13 cellular contexts compared by ENCODE assay signal in the genomic region with DNA sequence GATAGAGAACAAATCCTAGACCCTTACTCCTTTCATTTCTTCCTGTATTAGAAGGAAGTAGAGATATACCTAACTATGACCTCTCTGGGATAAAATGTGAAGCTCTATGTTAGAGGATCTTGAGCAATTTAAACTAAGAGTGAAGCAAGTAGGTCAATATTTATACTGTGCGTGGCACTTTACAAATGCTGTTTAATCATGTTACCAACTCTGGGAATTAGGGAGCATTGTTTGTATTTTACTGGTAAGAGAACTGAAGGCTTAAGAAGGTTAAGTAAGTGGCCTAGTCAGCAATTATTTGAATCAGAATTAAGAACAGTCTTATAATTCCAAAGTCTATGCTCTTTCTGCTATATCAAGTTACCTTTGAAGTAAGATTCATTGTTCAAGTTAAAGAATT. TPM values are rescaled to one million over a fixed set of nuclear protein-coding genes. Genes with fewer than 3 reads are reported as not detected.
DNase-seq lines count a peak whose midpoint lies in the region; ATAC-seq, FAIRE-seq and TF ChIP-seq lines count a peak whose summit lies in the region.
"Had no signal": no experiment of that assay in that cellular context is flagged by ENCODE, and none has a peak within 500 bp of the region (broad histone marks: within the 10 kb centered on the region; RNA-seq: fewer than 3 reads in every experiment).

No MANE protein-coding gene starts in this region.

- in situ Hi-C loops in gastrocnemius medialis (cut with MboI; ENCODE audit: low sequenced_read_pairs in 4 of 4): no loop called here

- H3K36me3 ChIP-seq in ascending aorta: no peaks in the 10 kb centered on the region
- no peaks in the 10 kb centered on the region for H3K36me3 ChIP-seq in gastrocnemius medialis
- H3K36me3 ChIP-seq: SJSA1 had no signal

- ATAC-seq in T-helper 17 cell: no peak
- no peak for ATAC-seq in gastrocnemius medialis
- ATAC-seq: mucosa of descending colon had no signal

- no peak for TF ChIP-seq POLR2A in H54 (IDR thresholded peaks at IDR 0.05; ENCODE audit: low read depth, low read length)
- TF ChIP-seq POLR2A in gastrocnemius medialis (IDR thresholded peaks at IDR 0.05): no peak

- peak; percentile 38 for FAIRE-seq in H54 (lab: Jason Lieb, UNC)

- no peak overlapping the region for H3K4me3 ChIP-seq in fibroblast of mammary gland (ENCODE audit: control insufficient read depth, low read depth, low read length)
- H3K4me3 ChIP-seq in ascending aorta: no peak overlapping the region
- no peak overlapping the region for H3K4me3 ChIP-seq in foreskin fibroblast (ENCODE audit: low read depth in 1 of 2, low read length in 2 of 2)
- no peak overlapping the region for H3K4me3 ChIP-seq in gastrocnemius medialis
- H3K4me3 ChIP-seq: mucosa of descending colon, SJSA1 had no signal

- peaks cover 6% of the 10 kb centered on the region for H3K4me1 Mint-ChIP-seq in T-helper 17 cell
- H3K4me1 Mint-ChIP-seq in activated T-helper 1 cell treated with anti-CD3 and anti-CD28 coated beads, Interleukin-12 subunit alpha, Interleukin-12 subunit beta, Interleukin-2, Interleukin-4 antibody, amounts not matched to agents 30 ng/mL and 10 ng/mL and 1 ng/mL, durations not matched to agents 14 hours and 24 hours and 36 hours (ENCODE audit: low read depth): peaks cover 13% of the 10 kb centered on the region

- H3K4me1 ChIP-seq in ascending aorta: no peaks in the 10 kb centered on the region
- H3K4me1 ChIP-seq in gastrocnemius medialis: no peaks in the 10 kb centered on the region

- H3K4me3 Mint-ChIP-seq in T-helper 17 cell: no peak overlapping the region
- H3K4me3 Mint-ChIP-seq in activated T-helper 1 cell treated with anti-CD3 and anti-CD28 coated beads, Interleukin-12 subunit alpha, Interleukin-12 subunit beta, Interleukin-2, Interleukin-4 antibody, amounts not matched to agents 30 ng/mL and 10 ng/mL and 1 ng/mL, durations not matched to agents 14 hours and 24 hours and 36 hours: no peak overlapping the region
- H3K4me3 Mint-ChIP-seq: activated naive CD8-positive, alpha-beta T cell treated with anti-CD3 and anti-CD28 coated beads for 36 hours had no signal

- DNase-seq in H54 (ENCODE audit: insufficient read length, low spot score): no peak
- DNase-seq in T-helper 17 cell: no peak
- peak; percentile 38 for DNase-seq in fibroblast of mammary gland (ENCODE audit: low read depth)
- DNase-seq in renal cortical epithelial cell (ENCODE audit: low read depth): peak; percentile 63
- no peak for DNase-seq in ascending aorta (ENCODE audit: low spot score in 2 of 2)
- DNase-seq in foreskin fibroblast: no peak
- no peak for DNase-seq in gastrocnemius medialis
- DNase-seq in activated T-helper 1 cell treated with anti-CD3 and anti-CD28 coated beads, Interleukin-12 subunit alpha, Interleukin-12 subunit beta, Interleukin-2, Interleukin-4 antibody, amounts not matched to agents 30 ng/mL and 10 ng/mL and 1 ng/mL, durations not matched to agents 14 hours and 24 hours and 36 hours (ENCODE audit: low spot score): no peak
- DNase-seq: activated naive CD8-positive, alpha-beta T cell treated with anti-CD3 and anti-CD28 coated beads for 36 hours; mucosa of descending colon; NCI-H187; stimulated activated CD8-positive, alpha-beta memory T cell treated with anti-CD3 and anti-CD28 coated beads, Interleukin-4, amount 100 ng/mL, for 48 hours had no signal

- H3K9me3 ChIP-seq in T-helper 17 cell (ENCODE audit: control insufficient read depth, low read length, poor library complexity, severe bottlenecking) (no peaks in the 10 kb centered on the region), ascending aorta (no peaks in the 10 kb centered on the region), gastrocnemius medialis (no peaks in the 10 kb centered on the region)
- H3K9me3 ChIP-seq: mucosa of descending colon, SJSA1 had no signal

- intact Hi-C loops in ascending aorta (cut with DNase I) (no loop called here), gastrocnemius medialis (cut with DNase I; ENCODE audit: low total_unique reads) (no loop called here)
- intact Hi-C loops in activated T-helper 1 cell treated with anti-CD3 and anti-CD28 coated beads, Interleukin-12 subunit alpha, Interleukin-12 subunit beta, Interleukin-2, Interleukin-4 antibody, amounts not matched to agents 30 ng/mL and 10 ng/mL and 1 ng/mL, durations not matched to agents 14 hours and 24 hours and 36 hours (cut with micrococcal nuclease): no loop called here

- peak overlapping the region; percentile 27 for H3K27ac Mint-ChIP-seq in T-helper 17 cell
- H3K27ac Mint-ChIP-seq in activated T-helper 1 cell treated with anti-CD3 and anti-CD28 coated beads, Interleukin-12 subunit alpha, Interleukin-12 subunit beta, Interleukin-2, Interleukin-4 antibody, amounts not matched to agents 30 ng/mL and 10 ng/mL and 1 ng/mL, durations not matched to agents 14 hours and 24 hours and 36 hours: no peak overlapping the region

- H3K27me3 Mint-ChIP-seq in T-helper 17 cell: peaks cover 22% of the 10 kb centered on the region
- H3K27me3 Mint-ChIP-seq in activated T-helper 1 cell treated with anti-CD3 and anti-CD28 coated beads, Interleukin-12 subunit alpha, Interleukin-12 subunit beta, Interleukin-2, Interleukin-4 antibody, amounts not matched to agents 30 ng/mL and 10 ng/mL and 1 ng/mL, durations not matched to agents 14 hours and 24 hours and 36 hours (ENCODE audit: insufficient read depth): peaks cover 11% of the 10 kb centered on the region

- no peaks in the 10 kb centered on the region for H3K36me3 Mint-ChIP-seq in T-helper 17 cell (ENCODE audit: low read depth)
- H3K36me3 Mint-ChIP-seq in activated T-helper 1 cell treated with anti-CD3 and anti-CD28 coated beads, Interleukin-12 subunit alpha, Interleukin-12 subunit beta, Interleukin-2, Interleukin-4 antibody, amounts not matched to agents 30 ng/mL and 10 ng/mL and 1 ng/mL, durations not matched to agents 14 hours and 24 hours and 36 hours (ENCODE audit: low read depth): peaks cover 1% of the 10 kb centered on the region
- H3K36me3 Mint-ChIP-seq: activated naive CD8-positive, alpha-beta T cell treated with anti-CD3 and anti-CD28 coated beads for 36 hours had no signal

- H3K27me3 ChIP-seq in ascending aorta: no peaks in the 10 kb centered on the region
- H3K27me3 ChIP-seq in gastrocnemius medialis: no peaks in the 10 kb centered on the region
- H3K27me3 ChIP-seq: SJSA1 had no signal

- H3K27ac ChIP-seq in ascending aorta (no peak overlapping the region), gastrocnemius medialis (no peak overlapping the region)

- peaks cover 3% of the 10 kb centered on the region for H3K9me3 Mint-ChIP-seq in activated T-helper 1 cell treated with anti-CD3 and anti-CD28 coated beads, Interleukin-12 subunit alpha, Interleukin-12 subunit beta, Interleukin-2, Interleukin-4 antibody, amounts not matched to agents 30 ng/mL and 10 ng/mL and 1 ng/mL, durations not matched to agents 14 hours and 24 hours and 36 hours
- H3K9me3 Mint-ChIP-seq: activated naive CD8-positive, alpha-beta T cell treated with anti-CD3 and anti-CD28 coated beads for 36 hours had no signal

- no peak for TF ChIP-seq CTCF in fibroblast of mammary gland (conservative IDR thresholded peaks at IDR 0.05; ENCODE audit: control insufficient read depth, insufficient read depth, low read depth, low read length)
- TF ChIP-seq CTCF in ascending aorta (IDR thresholded peaks at IDR 0.05): no peak
- TF ChIP-seq CTCF in foreskin fibroblast (IDR thresholded peaks at IDR 0.05; ENCODE audit: low read depth, low read length): no peak
- TF ChIP-seq CTCF in gastrocnemius medialis (IDR thresholded peaks at IDR 0.05 in 4 of 5, conservative IDR thresholded peaks at IDR 0.05 in 1 of 5): no peak

RNA-seq across cellular contexts. Expression of gene TNC, which starts 12.0 kb away (rescaled TPM):
- not detected for total RNA-seq in T-helper 17 cell
- 215 and 425 TPM in 2 replicates for total RNA-seq in renal cortical epithelial cell
- 137 TPM for total RNA-seq in ascending aorta
- total RNA-seq in gastrocnemius medialis: 10 to 100 TPM in 2 of 4 donors, 1 to 10 TPM in 1, not detected in 1; 4.3 to 17.6 (median 10.7) TPM
- 0.60 and 0.61 TPM in 2 replicates for total RNA-seq in activated T-helper 1 cell treated with anti-CD3 and anti-CD28 coated beads, Interleukin-12 subunit alpha, Interleukin-12 subunit beta, Interleukin-2, Interleukin-4 antibody, amounts not matched to agents 30 ng/mL and 10 ng/mL and 1 ng/mL, durations not matched to agents 14 hours and 24 hours and 36 hours

Comparison
In these comparisons a context has a peak if more than half of its experiments do, and no peak if none do; other contexts are left out.
1. DNase-seq: peak in fibroblast of mammary gland (single experiment) and renal cortical epithelial cell (single experiment); none in H54 (single experiment), T-helper 17 cell (0 of 3), ascending aorta (0 of 2), foreskin fibroblast (0 of 2), gastrocnemius medialis (0 of 2) and activated T-helper 1 cell treated with anti-CD3 and anti-CD28 coated beads, Interleukin-12 subunit alpha, Interleukin-12 subunit beta, Interleukin-2, Interleukin-4 antibody, amounts not matched to agents 30 ng/mL and 10 ng/mL and 1 ng/mL, durations not matched to agents 14 hours and 24 hours and 36 hours (single experiment).